ENCODE assay signal across 23 cellular contexts in genomic region chr1:110430366-110430765, GRCh38. TPM values are rescaled to one million over a fixed set of nuclear protein-coding genes. Genes with fewer than 3 reads are reported as not detected.
"Had no signal": no experiment of that assay in that cellular context is flagged by ENCODE, and none has a peak within 500 bp of the region (broad histone marks: within the 10 kb centered on the region; RNA-seq: fewer than 3 reads in every experiment).

No MANE protein-coding gene starts in this region.

- DNase-seq: activated CD4-positive, alpha-beta T cell treated with anti-CD3 and anti-CD28 coated beads, Interleukin-2, amount 50 U/mL, for 48 hours; activated naive CD4-positive, alpha-beta T cell; activated naive CD8-positive, alpha-beta T cell treated with anti-CD3 and anti-CD28 coated beads for 36 hours; amniotic stem cell; effector memory CD8-positive, alpha-beta T cell; foreskin fibroblast; mucosa of descending colon; naive B cell; psoas muscle; right cardiac atrium; small intestine; stimulated activated CD4-positive, alpha-beta T cell treated with anti-CD3 and anti-CD28 coated beads, Interleukin-15, amount 100 ng/mL, for 24 hours; stimulated activated CD4-positive, alpha-beta T cell treated with anti-CD3 and anti-CD28 coated beads, Interleukin-2, amount 100 ng/mL, for 48 hours had no signal

- H3K36me3 ChIP-seq: cardiac muscle cell, tibial nerve had no signal

- H3K27me3 ChIP-seq: cardiac muscle cell had no signal

- H3K36me3 Mint-ChIP-seq: activated naive CD8-positive, alpha-beta T cell treated with anti-CD3 and anti-CD28 coated beads for 36 hours; memory B cell; naive B cell had no signal

- H3K9me3 Mint-ChIP-seq: activated naive CD8-positive, alpha-beta T cell treated with anti-CD3 and anti-CD28 coated beads for 36 hours; activated T-helper 1 cell treated with anti-CD3 and anti-CD28 coated beads, Interleukin-12 subunit alpha, Interleukin-12 subunit beta, Interleukin-2, Interleukin-4 antibody, amounts not matched to agents 30 ng/mL and 10 ng/mL and 1 ng/mL, durations not matched to agents 14 hours and 24 hours and 36 hours; effector memory CD8-positive, alpha-beta T cell; memory B cell; naive B cell; neural crest cell; stimulated activated naive CD8-positive, alpha-beta T cell treated with anti-CD3 and anti-CD28 coated beads, Interleukin-15, Interleukin-2, amounts not matched to agents 100 ng/mL and 50 ng/mL, for 24 hours had no signal

- H3K4me3 Mint-ChIP-seq: activated naive CD8-positive, alpha-beta T cell treated with anti-CD3 and anti-CD28 coated beads for 36 hours; activated T-helper 1 cell treated with anti-CD3 and anti-CD28 coated beads, Interleukin-12 subunit alpha, Interleukin-12 subunit beta, Interleukin-2, Interleukin-4 antibody, amounts not matched to agents 30 ng/mL and 10 ng/mL and 1 ng/mL, durations not matched to agents 14 hours and 24 hours and 36 hours; effector memory CD8-positive, alpha-beta T cell; memory B cell; naive B cell; neural crest cell; stimulated activated naive CD8-positive, alpha-beta T cell treated with anti-CD3 and anti-CD28 coated beads, Interleukin-15, Interleukin-2, amounts not matched to agents 100 ng/mL and 50 ng/mL, for 24 hours had no signal

- H3K27ac Mint-ChIP-seq: activated naive CD8-positive, alpha-beta T cell treated with anti-CD3 and anti-CD28 coated beads for 36 hours; activated T-helper 1 cell treated with anti-CD3 and anti-CD28 coated beads, Interleukin-12 subunit alpha, Interleukin-12 subunit beta, Interleukin-2, Interleukin-4 antibody, amounts not matched to agents 30 ng/mL and 10 ng/mL and 1 ng/mL, durations not matched to agents 14 hours and 24 hours and 36 hours; effector memory CD8-positive, alpha-beta T cell; memory B cell; stimulated activated naive CD8-positive, alpha-beta T cell treated with anti-CD3 and anti-CD28 coated beads, Interleukin-15, Interleukin-2, amounts not matched to agents 100 ng/mL and 50 ng/mL, for 24 hours had no signal

- H3K4me1 Mint-ChIP-seq: activated naive CD8-positive, alpha-beta T cell treated with anti-CD3 and anti-CD28 coated beads for 36 hours; naive B cell had no signal

- H3K4me3 ChIP-seq: cardiac muscle cell, mucosa of descending colon, psoas muscle, tibial nerve had no signal

- ATAC-seq: effector memory CD8-positive, alpha-beta T cell; psoas muscle; right cardiac atrium had no signal

- H3K27ac ChIP-seq: cardiac muscle cell, psoas muscle, tibial nerve had no signal

RNA-seq across cellular contexts. Expression of gene PROK1, which starts 20.6 kb away (rescaled TPM):
- total RNA-seq: activated naive CD8-positive, alpha-beta T cell treated with anti-CD3 and anti-CD28 coated beads for 36 hours; activated T-helper 1 cell treated with anti-CD3 and anti-CD28 coated beads, Interleukin-12 subunit alpha, Interleukin-12 subunit beta, Interleukin-2, Interleukin-4 antibody, amounts not matched to agents 30 ng/mL and 10 ng/mL and 1 ng/mL, durations not matched to agents 14 hours and 24 hours and 36 hours; dermis microvascular lymphatic vessel endothelial cell; glomerular endothelial cell; liver; mucosa of descending colon; neural crest cell; osteoblast had no signal
